23 cellular contexts compared by ENCODE assay signal in genomic region chr1:206798384-206798996, GRCh38. TPM values are rescaled to one million over a fixed set of nuclear protein-coding genes. Genes with fewer than 3 reads are reported as not detected.
DNase-seq lines count a peak whose midpoint lies in the region; ATAC-seq lines count a peak whose summit lies in the region.
"Had no signal": no experiment of that assay in that cellular context is flagged by ENCODE, and none has a peak within 500 bp of the region (broad histone marks: within the 10 kb centered on the region; RNA-seq: fewer than 3 reads in every experiment).

No MANE protein-coding gene starts in this region.

- CTCF ChIA-PET in activated CD4-positive, alpha-beta memory T cell treated with anti-CD3 and anti-CD28 coated beads for 36 hours (lab: Charles Lee), result interaction anchor here (0.6 to 3.7 kb wide), 15 partner anchors 8 to 108 kb away, joined by 3 to 19 read pairs (median 5); no protein-coding TSS in a partner anchor

- peaks cover 0 to 5% of the 10 kb centered on the region in 2 donors for H3K36me3 Mint-ChIP-seq in activated T-cell treated with anti-CD3 and anti-CD28 coated beads, Interleukin-2, amount 50 U/mL, for 72 hours (ENCODE audit: insufficient read depth in 2 of 2)
- peaks cover 2% of the 10 kb centered on the region for H3K36me3 Mint-ChIP-seq in IgD-negative memory B cell
- H3K36me3 Mint-ChIP-seq in activated CD4-positive, alpha-beta memory T cell treated with anti-CD3 and anti-CD28 coated beads for 36 hours, result peaks cover 4% of the 10 kb centered on the region
- H3K36me3 Mint-ChIP-seq in stimulated activated effector memory CD8-positive, alpha-beta T cell treated with anti-CD3 and anti-CD28 coated beads, Interleukin-12 subunit alpha, Interleukin-12 subunit beta, amount 100 ng/mL, for 72 hours, result peaks cover 15% of the 10 kb centered on the region
- H3K36me3 Mint-ChIP-seq: naive thymus-derived CD8-positive, alpha-beta T cell had no signal

- peaks cover 32% of the 10 kb centered on the region for H3K27me3 Mint-ChIP-seq in activated T-cell treated with anti-CD3 and anti-CD28 coated beads, Interleukin-2, amount 50 U/mL, for 72 hours (ENCODE audit: low read depth)
- H3K27me3 Mint-ChIP-seq in IgD-negative memory B cell, result peaks cover 9% of the 10 kb centered on the region
- peaks cover 16% of the 10 kb centered on the region for H3K27me3 Mint-ChIP-seq in activated CD4-positive, alpha-beta memory T cell treated with anti-CD3 and anti-CD28 coated beads for 36 hours
- H3K27me3 Mint-ChIP-seq: naive thymus-derived CD8-positive, alpha-beta T cell had no signal

- no peaks in the 10 kb centered on the region for H3K9me3 Mint-ChIP-seq in activated T-cell treated with anti-CD3 and anti-CD28 coated beads, Interleukin-2, amount 50 U/mL, for 72 hours
- no peaks in the 10 kb centered on the region for H3K9me3 Mint-ChIP-seq in IgD-negative memory B cell
- H3K9me3 Mint-ChIP-seq in activated CD4-positive, alpha-beta memory T cell treated with anti-CD3 and anti-CD28 coated beads for 36 hours, result no peaks in the 10 kb centered on the region
- H3K9me3 Mint-ChIP-seq in stimulated activated effector memory CD8-positive, alpha-beta T cell treated with anti-CD3 and anti-CD28 coated beads, Interleukin-12 subunit alpha, Interleukin-12 subunit beta, amount 100 ng/mL, for 72 hours, result no peaks in the 10 kb centered on the region
- H3K9me3 Mint-ChIP-seq: activated naive CD4-positive, alpha-beta T cell treated with anti-CD3 and anti-CD28 coated beads for 36 hours; naive thymus-derived CD8-positive, alpha-beta T cell had no signal

- peaks cover 86% of the 10 kb centered on the region for H3K4me1 Mint-ChIP-seq in activated T-cell treated with anti-CD3 and anti-CD28 coated beads, Interleukin-2, amount 50 U/mL, for 72 hours (ENCODE audit: low read depth)
- H3K4me1 Mint-ChIP-seq in IgD-negative memory B cell, result peaks cover 15 to 38% (median 30%) of the 10 kb centered on the region in 3 donors
- H3K4me1 Mint-ChIP-seq in activated CD4-positive, alpha-beta memory T cell treated with anti-CD3 and anti-CD28 coated beads for 36 hours (ENCODE audit: low read depth), result peaks cover 73% of the 10 kb centered on the region
- peaks cover 73% of the 10 kb centered on the region for H3K4me1 Mint-ChIP-seq in stimulated activated effector memory CD8-positive, alpha-beta T cell treated with anti-CD3 and anti-CD28 coated beads, Interleukin-12 subunit alpha, Interleukin-12 subunit beta, amount 100 ng/mL, for 72 hours

- peak; percentile 6 to 21 for ATAC-seq in activated T-cell treated with anti-CD3 and anti-CD28 coated beads, Interleukin-2, amount 50 U/mL, for 72 hours (replicated peaks in 1 of 2)
- ATAC-seq in stimulated activated effector memory CD8-positive, alpha-beta T cell treated with anti-CD3 and anti-CD28 coated beads, Interleukin-12 subunit alpha, Interleukin-12 subunit beta, amount 100 ng/mL, for 72 hours, result peak; percentile 63
- ATAC-seq: activated CD4-positive, CD25-positive, alpha-beta regulatory T cell treated with anti-CD3 and anti-CD28 coated beads, Interleukin-2, amount 50 U/mL, for 24 hours; left cardiac atrium had no signal

- POLR2A ChIA-PET in activated CD4-positive, alpha-beta memory T cell treated with anti-CD3 and anti-CD28 coated beads for 36 hours (lab: Charles Lee), result interaction anchor here (0.7 to 1.9 kb wide), 7 partner anchors 12 to 64 kb away, joined by 3 to 6 read pairs (median 3); partner anchors contain the start of gene IL10

- no peak overlapping the region for H3K27ac Mint-ChIP-seq in activated T-cell treated with anti-CD3 and anti-CD28 coated beads, Interleukin-2, amount 50 U/mL, for 72 hours
- peak overlapping the region in 2 of 3 donors; percentile 48 to 73 for H3K27ac Mint-ChIP-seq in IgD-negative memory B cell
- H3K27ac Mint-ChIP-seq in activated CD4-positive, alpha-beta memory T cell treated with anti-CD3 and anti-CD28 coated beads for 36 hours, result peak overlapping the region; percentile 75
- H3K27ac Mint-ChIP-seq in stimulated activated effector memory CD8-positive, alpha-beta T cell treated with anti-CD3 and anti-CD28 coated beads, Interleukin-12 subunit alpha, Interleukin-12 subunit beta, amount 100 ng/mL, for 72 hours, result peak overlapping the region; percentile 53
- H3K27ac Mint-ChIP-seq: activated naive CD4-positive, alpha-beta T cell treated with anti-CD3 and anti-CD28 coated beads for 36 hours had no signal

- no peak overlapping the region for H3K27ac ChIP-seq in substantia nigra (ENCODE audit: low read depth, low read length, poor library complexity, severe bottlenecking)
- H3K27ac ChIP-seq: dorsolateral prefrontal cortex, upper lobe of left lung had no signal

- intact Hi-C loops in activated CD4-positive, alpha-beta memory T cell treated with anti-CD3 and anti-CD28 coated beads for 36 hours (cut with micrococcal nuclease), result loop anchor here (1.0 kb wide), 1 partner anchor 59 kb away; no protein-coding TSS in a partner anchor

- peak overlapping the region in 1 of 2 donors; percentile 8 for H3K4me3 Mint-ChIP-seq in activated T-cell treated with anti-CD3 and anti-CD28 coated beads, Interleukin-2, amount 50 U/mL, for 72 hours
- H3K4me3 Mint-ChIP-seq in IgD-negative memory B cell, result no peak overlapping the region
- peak overlapping the region; percentile 42 for H3K4me3 Mint-ChIP-seq in activated CD4-positive, alpha-beta memory T cell treated with anti-CD3 and anti-CD28 coated beads for 36 hours
- peak overlapping the region; percentile 44 for H3K4me3 Mint-ChIP-seq in stimulated activated effector memory CD8-positive, alpha-beta T cell treated with anti-CD3 and anti-CD28 coated beads, Interleukin-12 subunit alpha, Interleukin-12 subunit beta, amount 100 ng/mL, for 72 hours
- H3K4me3 Mint-ChIP-seq: activated naive CD4-positive, alpha-beta T cell treated with anti-CD3 and anti-CD28 coated beads for 36 hours; naive thymus-derived CD8-positive, alpha-beta T cell had no signal

- DNase-seq in activated T-cell treated with anti-CD3 and anti-CD28 coated beads, Interleukin-2, amount 50 U/mL, for 72 hours, result peak; percentile 49 to 50
- DNase-seq in activated T-cell treated with anti-CD3 and anti-CD28 coated beads, Interleukin-2, amount 50 U/mL, for 1 hour, result no peak
- peak; percentile 72 for DNase-seq in activated CD4-positive, alpha-beta memory T cell treated with anti-CD3 and anti-CD28 coated beads for 36 hours
- DNase-seq in stimulated activated effector memory CD8-positive, alpha-beta T cell treated with anti-CD3 and anti-CD28 coated beads, Interleukin-12 subunit alpha, Interleukin-12 subunit beta, amount 100 ng/mL, for 72 hours (ENCODE audit: low spot score in 2 of 2), result no peak
- DNase-seq in substantia nigra (lab: John Stamatoyannopoulos, UW) (no peak), pons (ENCODE audit: low spot score) (no peak), amniotic stem cell (lab: John Stamatoyannopoulos, UW) (no peak)
- DNase-seq: activated CD8-positive, alpha-beta memory T cell treated with anti-CD3 and anti-CD28 coated beads, Interleukin-2, amount 50 U/mL, for 48 hours; activated naive CD4-positive, alpha-beta T cell treated with anti-CD3 and anti-CD28 coated beads for 36 hours; aorta; caudate nucleus; dorsolateral prefrontal cortex; left cardiac atrium; MM.1S; NCI-H1417 treated with DMSO at 0.1 percent for 48 hours; stimulated activated CD4-positive, alpha-beta T cell treated with anti-CD3 and anti-CD28 coated beads, Interleukin-4, amount 100 ng/mL, for 24 hours; upper lobe of left lung had no signal

RNA-seq across cellular contexts. Expression of gene IL10, which starts 26.2 kb away (rescaled TPM):
- total RNA-seq in activated T-cell treated with anti-CD3 and anti-CD28 coated beads, Interleukin-2, amount 50 U/mL, for 72 hours, result 1 to 10 TPM in 1 of 2 donors, under 1 TPM in 1; 0.77 to 2.3 TPM
- polyA plus RNA-seq in IgD-negative memory B cell, result 0.56 TPM
- total RNA-seq in activated CD4-positive, alpha-beta memory T cell treated with anti-CD3 and anti-CD28 coated beads for 36 hours, result 10 to 100 TPM; 17.3 to 18.5 TPM
- total RNA-seq: activated naive CD4-positive, alpha-beta T cell treated with anti-CD3 and anti-CD28 coated beads for 36 hours; G401; naive thymus-derived CD8-positive, alpha-beta T cell; osteoblast had no signal
- polyA plus RNA-seq: naive thymus-derived CD8-positive, alpha-beta T cell had no signal

RNA-seq across cellular contexts. Expression of gene IL19, which starts 27.9 kb away (rescaled TPM):
- not detected for total RNA-seq in activated T-cell treated with anti-CD3 and anti-CD28 coated beads, Interleukin-2, amount 50 U/mL, for 72 hours
- polyA plus RNA-seq in IgD-negative memory B cell, result not detected
- total RNA-seq in activated CD4-positive, alpha-beta memory T cell treated with anti-CD3 and anti-CD28 coated beads for 36 hours, result under 1 TPM in 1 of 2 experiments, not detected in 1; 0.21 TPM
- total RNA-seq: activated naive CD4-positive, alpha-beta T cell treated with anti-CD3 and anti-CD28 coated beads for 36 hours; aorta; dorsolateral prefrontal cortex; G401; left cardiac atrium; mesenteric fat pad; naive thymus-derived CD8-positive, alpha-beta T cell; osteoblast; upper lobe of left lung had no signal
- polyA plus RNA-seq: aorta; naive thymus-derived CD8-positive, alpha-beta T cell had no signal

Comparison
In these comparisons a context has a peak if more than half of its experiments do, and no peak if none do; other contexts are left out.
1. DNase-seq: peak in activated T-cell treated with anti-CD3 and anti-CD28 coated beads, Interleukin-2, amount 50 U/mL, for 72 hours (2 of 2) and activated CD4-positive, alpha-beta memory T cell treated with anti-CD3 and anti-CD28 coated beads for 36 hours (single experiment); none in activated T-cell treated with anti-CD3 and anti-CD28 coated beads, Interleukin-2, amount 50 U/mL, for 1 hour (single experiment), stimulated activated effector memory CD8-positive, alpha-beta T cell treated with anti-CD3 and anti-CD28 coated beads, Interleukin-12 subunit alpha, Interleukin-12 subunit beta, amount 100 ng/mL, for 72 hours (0 of 2), substantia nigra (0 of 49), pons (single experiment) and amniotic stem cell (single experiment).
2. H3K4me3 Mint-ChIP-seq: peak in activated CD4-positive, alpha-beta memory T cell treated with anti-CD3 and anti-CD28 coated beads for 36 hours (single experiment) and stimulated activated effector memory CD8-positive, alpha-beta T cell treated with anti-CD3 and anti-CD28 coated beads, Interleukin-12 subunit alpha, Interleukin-12 subunit beta, amount 100 ng/mL, for 72 hours (single experiment); none in IgD-negative memory B cell (0 of 4).
3. RNA of gene IL10, which starts 26.2 kb away (total RNA-seq): 17.3 to 18.5 TPM in activated CD4-positive, alpha-beta memory T cell treated with anti-CD3 and anti-CD28 coated beads for 36 hours; 0.77 to 2.3 TPM in activated T-cell treated with anti-CD3 and anti-CD28 coated beads, Interleukin-2, amount 50 U/mL, for 72 hours; every median in the first group is over 4 times any median in the second.